In the genomic region with DNA sequence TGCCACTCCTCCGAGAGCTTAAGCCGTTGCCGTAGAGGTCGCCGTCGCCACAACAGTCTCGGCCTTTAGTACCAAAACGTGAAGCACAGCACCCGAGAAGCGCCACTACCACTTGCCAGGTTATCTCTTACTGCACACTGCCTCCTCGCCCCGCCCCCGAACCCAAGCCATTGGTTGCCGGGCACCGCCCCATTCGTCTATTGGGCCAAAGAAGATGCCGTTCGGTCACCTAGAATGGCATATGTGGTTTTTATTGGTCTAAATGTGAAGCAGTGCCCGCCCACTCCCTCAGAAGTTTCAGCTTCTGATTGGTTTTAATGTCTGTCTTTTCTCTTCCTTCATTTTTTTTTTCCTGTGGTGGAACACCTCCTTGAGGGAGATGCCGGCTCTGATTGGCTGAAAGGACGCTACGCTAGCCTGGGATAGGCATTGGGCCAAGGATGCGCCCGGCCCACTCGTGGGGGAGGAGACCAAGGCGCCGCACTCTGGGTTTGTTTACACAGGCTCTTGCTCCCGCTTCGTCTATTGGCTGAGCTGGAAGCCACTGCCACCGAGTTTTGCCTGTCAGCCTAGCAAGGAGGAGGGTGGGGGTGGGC, we compare ENCODE assay signal across 8 cellular contexts. TPM values are rescaled to one million over a fixed set of nuclear protein-coding genes. Genes with fewer than 3 reads are reported as not detected.
DNase-seq lines count a peak whose midpoint lies in the region; ATAC-seq, FAIRE-seq and TF ChIP-seq lines count a peak whose summit lies in the region.

A gene with protein sequence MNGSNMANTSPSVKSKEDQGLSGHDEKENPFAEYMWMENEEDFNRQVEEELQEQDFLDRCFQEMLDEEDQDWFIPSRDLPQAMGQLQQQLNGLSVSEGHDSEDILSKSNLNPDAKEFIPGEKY (minus strand): TSS at position 139 of the 596 bp plus-strand sequence. CDS start 24,514 bp downstream, outside the sequence.

- H3K4me1 Mint-ChIP-seq in CD8-positive, alpha-beta T cell (ENCODE audit: low read depth): peaks cover 31% of the 10 kb centered on the region
- peaks cover 10% of the 10 kb centered on the region for H3K4me1 Mint-ChIP-seq in activated CD8-positive, alpha-beta memory T cell treated with anti-CD3 and anti-CD28 coated beads, Interleukin-2, amount 10 ng/mL, durations not matched to agents 7 days and 5 days
- peaks cover 17% of the 10 kb centered on the region for H3K4me1 Mint-ChIP-seq in memory B cell

- H2BK5ac ChIP-seq in H1 (ENCODE audit: low read depth, low read length): peak within 1 kb of the TSS; percentile 84; the same call in 1 of the 2 replicates

- H2BK20ac ChIP-seq in H1 (ENCODE audit: low read length): no peak within 1 kb of the TSS

- H3K27me3 Mint-ChIP-seq in CD8-positive, alpha-beta T cell (ENCODE audit: low read depth): peaks cover 12% of the 10 kb centered on the region
- peaks cover 20% of the 10 kb centered on the region for H3K27me3 Mint-ChIP-seq in activated CD8-positive, alpha-beta memory T cell treated with anti-CD3 and anti-CD28 coated beads, Interleukin-2, amount 10 ng/mL, durations not matched to agents 7 days and 5 days
- H3K27me3 Mint-ChIP-seq in memory B cell: no peaks in the 10 kb centered on the region

- H4K5ac ChIP-seq in H1 (ENCODE audit: insufficient read length, low read depth, low read length): peak within 1 kb of the TSS; percentile 57

- intact Hi-C loops in CD8-positive, alpha-beta T cell (cut with DNase I, micrococcal nuclease): loop anchor here (1.0 to 10.0 kb wide), 6 partner anchors 49 to 232 kb away; a partner anchor contains a TSS

- no peaks in the 10 kb centered on the region for H3K27me3 ChIP-seq in CD8-positive, alpha-beta T cell (ENCODE audit: insufficient read depth, low read length)
- no peaks in the 10 kb centered on the region for H3K27me3 ChIP-seq in H1 (replicated peaks in 1 of 4; ENCODE audit: control insufficient read depth in 3 of 4, extremely low read depth in 1 of 4, insufficient read depth in 3 of 4, low read length in 3 of 4)

- TF ChIP-seq POLR2A in H1 (IDR thresholded peaks at IDR 0.05; ENCODE audit: control extremely low read depth in 1 of 2, low read depth in 2 of 2, low read length in 2 of 2): peak; percentile 66 to 75; a peak in 2 of 3 replicates

- H3K23me2 ChIP-seq in H1 (ENCODE audit: low read depth, low read length): peaks cover 5% of the 10 kb centered on the region; the same call in 1 of the 2 replicates

- H4K91ac ChIP-seq in H1 (replicated peaks; ENCODE audit: insufficient read length, low read length): no peak within 1 kb of the TSS

- no peak within 1 kb of the TSS for H2AK5ac ChIP-seq in H1 (ENCODE audit: low read depth, low read length)

- CTCF ChIA-PET in CD8-positive, alpha-beta T cell (lab: Charles Lee): interaction anchor here (1.0 to 1.6 kb wide), 3 partner anchors 49 to 159 kb away, joined by 3 read pairs; no protein-coding TSS in a partner anchor
- CTCF ChIA-PET in activated CD8-positive, alpha-beta memory T cell treated with anti-CD3 and anti-CD28 coated beads, Interleukin-2, amount 10 ng/mL, durations not matched to agents 7 days and 5 days (lab: Charles Lee): interaction anchor here (0.9 to 4.1 kb wide), 6 partner anchors 9 to 159 kb away, joined by 3 to 18 read pairs (median 3); a partner anchor contains a TSS
- CTCF ChIA-PET in H1 (lab: Charles Lee; ENCODE audit: partially characterized antibody): interaction anchor here (0.6 to 5.7 kb wide), 7 partner anchors 50 to 1987 kb away, joined by 3 to 40 read pairs (median 4); a partner anchor contains a TSS

- peak; percentile 89 for ATAC-seq in CD8-positive, alpha-beta T cell
- ATAC-seq in GM19467 (IDR thresholded peaks at IDR 0.05; ENCODE audit: unreplicated experiment): peak; percentile 97
- ATAC-seq in activated CD8-positive, alpha-beta memory T cell treated with anti-CD3 and anti-CD28 coated beads, Interleukin-2, amount 10 ng/mL, durations not matched to agents 7 days and 5 days: peak; percentile 97
- peak; percentile 84 for ATAC-seq in memory B cell (ENCODE audit: low read depth)

- peak within 1 kb of the TSS; percentile 42; the same call in 1 of the 2 replicates for H3K18ac ChIP-seq in H1 (ENCODE audit: extremely low read depth, low read length)

- H3K36me3 ChIP-seq in CD8-positive, alpha-beta T cell (ENCODE audit: insufficient read depth, low read length): no peaks in the 10 kb centered on the region
- H3K36me3 ChIP-seq in H1 (ENCODE audit: control insufficient read depth in 2 of 4, insufficient read depth in 4 of 4, low read length in 3 of 4): no peaks in the 10 kb centered on the region; a peak in 1 of 8 replicates

- no peak within 1 kb of the TSS for H3K4ac ChIP-seq in H1 (replicated peaks; ENCODE audit: insufficient read length, low read depth, low read length)

- H3K27ac Mint-ChIP-seq in CD8-positive, alpha-beta T cell: peak within 1 kb of the TSS; percentile 98
- H3K27ac Mint-ChIP-seq in activated CD8-positive, alpha-beta memory T cell treated with anti-CD3 and anti-CD28 coated beads, Interleukin-2, amount 10 ng/mL, durations not matched to agents 7 days and 5 days: peak within 1 kb of the TSS; percentile 83
- peak within 1 kb of the TSS; percentile 80 for H3K27ac Mint-ChIP-seq in memory B cell

- FAIRE-seq in H1 (lab: Jason Lieb, UNC): peak; percentile 99

- peaks cover 4% of the 10 kb centered on the region; the same call in 1 of the 2 replicates for H3K79me1 ChIP-seq in H1 (ENCODE audit: low read depth, low read length)

- WGBS in H1 (ENCODE audit: extremely low coverage in 1 of 2, insufficient coverage in 1 of 2, insufficient read length in 1 of 2, insufficient replicate concordance in 2 of 2, low coverage in 1 of 2, low lambda C conversion rate in 2 of 2, missing lambda C conversion rate in 1 of 2), 2 experiments: 1% methylated on average over 30 of the region's 30 CpGs; no CpG with 5 or more reads in 1 of the 2 experiments

- no peak within 1 kb of the TSS for H3K23ac ChIP-seq in H1 (ENCODE audit: insufficient read length)

- peak within 1 kb of the TSS; percentile 71 to 82 (median 74) for H3K9ac ChIP-seq in H1 (replicated peaks in 1 of 4; ENCODE audit: extremely low read depth in 1 of 4, low read depth in 3 of 4, low read length in 3 of 4)

- H3K4me3 Mint-ChIP-seq in CD8-positive, alpha-beta T cell: peak within 1 kb of the TSS; percentile 97
- peak within 1 kb of the TSS; percentile 89 for H3K4me3 Mint-ChIP-seq in activated CD8-positive, alpha-beta memory T cell treated with anti-CD3 and anti-CD28 coated beads, Interleukin-2, amount 10 ng/mL, durations not matched to agents 7 days and 5 days
- peak within 1 kb of the TSS; percentile 95 for H3K4me3 Mint-ChIP-seq in memory B cell

- H4K8ac ChIP-seq in H1 (ENCODE audit: extremely low read depth, insufficient read depth, low read length): peak within 1 kb of the TSS; percentile 72

- H4K20me1 ChIP-seq in H1 (replicated peaks in 1 of 2; ENCODE audit: control insufficient read depth in 1 of 2, insufficient read depth in 2 of 2, low read length in 2 of 2): peaks cover 2 to 3% of the 10 kb centered on the region in 2 experiments

- H3K79me2 ChIP-seq in H1 (ENCODE audit: control insufficient read depth in 1 of 2, insufficient read depth in 2 of 2, low read length in 2 of 2): peaks cover 0 to 25% of the 10 kb centered on the region in 2 experiments; a peak in 2 of 4 replicates

- H3K14ac ChIP-seq in H1 (ENCODE audit: insufficient read length): no peak within 1 kb of the TSS

- no peak for TF ChIP-seq CTCF in CD8-positive, alpha-beta T cell (IDR thresholded peaks at IDR 0.05)
- TF ChIP-seq CTCF in H1 (IDR thresholded peaks at IDR 0.05; ENCODE audit: control extremely low read depth in 1 of 3, insufficient read depth in 1 of 3, low read depth in 1 of 3, low read length in 3 of 3): no peak

- H3K56ac ChIP-seq in H1 (replicated peaks; ENCODE audit: insufficient read length, low read depth, low read length): peak within 1 kb of the TSS; percentile 81

- peak within 1 kb of the TSS; percentile 81 to 86 for H3K4me2 ChIP-seq in H1 (ENCODE audit: insufficient read depth in 1 of 2, low read depth in 2 of 2, low read length in 2 of 2)

- H2AFZ ChIP-seq in H1 (ENCODE audit: low read length): peak within 1 kb of the TSS; percentile 89

- H3K36me3 Mint-ChIP-seq in CD8-positive, alpha-beta T cell: peaks cover 3% of the 10 kb centered on the region
- no peaks in the 10 kb centered on the region for H3K36me3 Mint-ChIP-seq in activated CD8-positive, alpha-beta memory T cell treated with anti-CD3 and anti-CD28 coated beads, Interleukin-2, amount 10 ng/mL, durations not matched to agents 7 days and 5 days
- H3K36me3 Mint-ChIP-seq in memory B cell: peaks cover 3% of the 10 kb centered on the region

- POLR2A ChIA-PET in CD8-positive, alpha-beta T cell (lab: Charles Lee): interaction anchor here (0.6 to 1.8 kb wide), 9 partner anchors 10 to 1781 kb away, joined by 3 to 16 read pairs (median 4); a partner anchor contains a TSS
- POLR2A ChIA-PET in H1 (lab: Charles Lee; ENCODE audit: partially characterized antibody): interaction anchor here (0.7 to 2.1 kb wide), 8 partner anchors 10 to 228 kb away, joined by 3 to 16 read pairs (median 5); a partner anchor contains a TSS

- H2BK12ac ChIP-seq in H1 (ENCODE audit: low read depth, low read length): 0 out of 2 replicates have a peak within 1 kb of the TSS, but pooled peaks have one; percentile 64

- H3K27ac ChIP-seq in CD8-positive, alpha-beta T cell (ENCODE audit: low read depth, low read length): peak within 1 kb of the TSS; percentile 79
- peak within 1 kb of the TSS; percentile 60; the same call in 1 of the 2 replicates for H3K27ac ChIP-seq in H1 (ENCODE audit: low read depth, low read length)

- H3K4me1 ChIP-seq in CD8-positive, alpha-beta T cell (ENCODE audit: insufficient read depth, low read length): peaks cover 15% of the 10 kb centered on the region
- peaks cover 0 to 4% (median 0%) of the 10 kb centered on the region in 4 experiments; a peak in 3 of 7 replicates for H3K4me1 ChIP-seq in H1 (replicated peaks in 1 of 4; ENCODE audit: control insufficient read depth in 3 of 4, insufficient read depth in 4 of 4, low read length in 3 of 4)

- peak within 1 kb of the TSS; percentile 81 for H3K4me3 ChIP-seq in CD8-positive, alpha-beta T cell (ENCODE audit: low read depth, low read length)
- peak within 1 kb of the TSS; percentile 79 to 93 (median 80) for H3K4me3 ChIP-seq in H1 (ENCODE audit: extremely low read depth in 1 of 4, insufficient read depth in 2 of 4, low read depth in 3 of 4, low read length in 4 of 4)

- TF ChIP-seq RAD21 in H1 (IDR thresholded peaks at IDR 0.05 in 1 of 2, conservative IDR thresholded peaks at IDR 0.05 in 1 of 2; ENCODE audit: low read depth in 2 of 2, low read length in 2 of 2): no peak

- no peaks in the 10 kb centered on the region for H3K9me3 Mint-ChIP-seq in CD8-positive, alpha-beta T cell
- no peaks in the 10 kb centered on the region for H3K9me3 Mint-ChIP-seq in activated CD8-positive, alpha-beta memory T cell treated with anti-CD3 and anti-CD28 coated beads, Interleukin-2, amount 10 ng/mL, durations not matched to agents 7 days and 5 days (ENCODE audit: low read depth)
- H3K9me3 Mint-ChIP-seq in memory B cell: no peaks in the 10 kb centered on the region

- H3K9me3 ChIP-seq in CD8-positive, alpha-beta T cell (ENCODE audit: low read length): no peaks in the 10 kb centered on the region
- H3K9me3 ChIP-seq in H1 (ENCODE audit: insufficient read depth in 2 of 2, low read depth in 1 of 2, low read length in 1 of 2): 0 out of 4 replicates have a peak, but pooled peaks cover 3 to 4% of the 10 kb centered on the region in 2 experiments

- H2BK15ac ChIP-seq in H1 (ENCODE audit: low read length): no peak within 1 kb of the TSS; the same call in 1 of the 2 replicates

- peak in 1 of 2 experiments; percentile 25; a peak in 1 of 3 replicates for TF ChIP-seq EP300 in H1 (IDR thresholded peaks at IDR 0.05; ENCODE audit: borderline replicate concordance in 1 of 2, low read depth in 2 of 2, low read length in 2 of 2)

- no peak within 1 kb of the TSS for H2BK120ac ChIP-seq in H1 (replicated peaks; ENCODE audit: low read depth, low read length)

- DNase-seq in CD8-positive, alpha-beta T cell: peak; percentile 95 to 99 (median 96)
- DNase-seq in HPDE6-E6E7 (ENCODE audit: extremely low spot score) (peak; percentile 92), NK-92 (lab: John Stamatoyannopoulos, UW; ENCODE audit: unreplicated experiment) (peak; percentile 94), H1 (ENCODE audit: low read depth in 1 of 2, low spot score in 2 of 2) (peak; percentile 96 to 99), memory B cell (ENCODE audit: low spot score in 2 of 2) (peak; percentile 87 to 95)
- DNase-seq in activated CD8-positive, alpha-beta memory T cell treated with anti-CD3 and anti-CD28 coated beads, Interleukin-2, amount 10 ng/mL, durations not matched to agents 7 days and 5 days: peak; percentile 99
- peak; percentile 96 for DNase-seq in stimulated activated CD8-positive, alpha-beta memory T cell treated with anti-CD3 and anti-CD28 coated beads, Interleukin-12 subunit alpha, Interleukin-12 subunit beta, amount 100 ng/mL, for 1 hour (ENCODE audit: low read depth)

RNA-seq across cellular contexts. Expression of the gene that starts here (rescaled TPM):
- total RNA-seq in CD8-positive, alpha-beta T cell: 1 to 10 TPM; 1.7 to 1.8 TPM
- 1 to 10 TPM; 1.1 to 1.5 TPM for total RNA-seq in activated CD8-positive, alpha-beta memory T cell treated with anti-CD3 and anti-CD28 coated beads, Interleukin-2, amount 10 ng/mL, durations not matched to agents 7 days and 5 days
- 30.4 and 31.3 TPM in 2 replicates for total RNA-seq in H1 (2021; fragmentation: NEBNext Ultra II Directional; extraction: Animal tissue kit (Norgen Biotek cat#: 25700))
- polyA plus RNA-seq in H1 (2011; rRNA removed): 5.7 and 8.4 TPM in 2 replicates
- polyA plus RNA-seq in H1 (2011; cell fraction: cytosol; rRNA removed): 9.7 TPM
- 3.7 TPM for polyA plus RNA-seq in H1 (2011; cell fraction: nucleus; rRNA removed)
- 13.5 to 18.3 TPM (median 14.5 TPM) in 4 replicates for polyA plus RNA-seq in H1 (2012, experiment 1 of 2)
- 2.1 TPM for polyA plus RNA-seq in H1 (2012, experiment 2 of 2)
- polyA plus RNA-seq in H1 (2013, experiment 1 of 2): 12.5 TPM
- polyA plus RNA-seq in H1 (2013, experiment 2 of 2): 12.2 TPM
- polyA minus RNA-seq in H1 (2011; rRNA and poly(A)+ RNA removed): 15.6 and 18.2 TPM in 2 replicates
- 10.4 TPM for polyA minus RNA-seq in H1 (2011; cell fraction: cytosol; rRNA and poly(A)+ RNA removed)
- polyA minus RNA-seq in H1 (2011; cell fraction: nucleus; rRNA and poly(A)+ RNA removed): 7.2 TPM

Comparison
In these comparisons a context has a peak if more than half of its experiments do, and no peak if none do; other contexts are left out.
1. Peak in every context shown above with its lines: DNase-seq, ATAC-seq, H3K4me3 ChIP-seq and H3K27ac ChIP-seq.
2. RNA of the gene that starts here (total RNA-seq): 30.4 to 31.3 TPM in H1; 1.7 to 1.8 TPM in CD8-positive, alpha-beta T cell and 1.1 to 1.5 TPM in activated CD8-positive, alpha-beta memory T cell treated with anti-CD3 and anti-CD28 coated beads, Interleukin-2, amount 10 ng/mL, durations not matched to agents 7 days and 5 days; every median in the first group is over 10 times any median in the second.